Comparison of ENCODE assay signal across 18 cellular contexts in genomic region chr2:178066324-178066723, GRCh38. TPM values are rescaled to one million over a fixed set of nuclear protein-coding genes. Genes with fewer than 3 reads are reported as not detected.
"Had no signal": no experiment of that assay in that cellular context is flagged by ENCODE, and none has a peak within 500 bp of the region (broad histone marks: within the 10 kb centered on the region; RNA-seq: fewer than 3 reads in every experiment).

No MANE protein-coding gene starts in this region.

- DNase-seq: effector memory CD4-positive, alpha-beta T cell; immature natural killer cell; kidney; left cardiac atrium; left ventricle myocardium inferior; lower lobe of right lung; midbrain; right cardiac atrium; stimulated activated CD4-positive, alpha-beta T cell treated with anti-CD3 and anti-CD28 coated beads, Interleukin-2, amount 100 ng/mL, for 48 hours; stomach; substantia nigra; trophoblast cell; uterus had no signal

- H3K4me2 ChIP-seq: smooth muscle cell had no signal

- H3K4me1 Mint-ChIP-seq: immature natural killer cell, memory B cell had no signal

- H3K36me3 Mint-ChIP-seq: immature natural killer cell, memory B cell had no signal

- H3K4me1 ChIP-seq: left ventricle myocardium inferior, lower lobe of right lung, uterus had no signal

- H3K27me3 ChIP-seq: uterus had no signal

- H3K27ac Mint-ChIP-seq: immature natural killer cell, memory B cell, progenitor cell of endocrine pancreas had no signal

- H3K27ac ChIP-seq: left ventricle myocardium inferior, lower lobe of right lung, stomach, thoracic aorta, uterus had no signal

- ATAC-seq: esophagus mucosa, left cardiac atrium, lower lobe of right lung, right cardiac atrium had no signal

- H3K9me3 ChIP-seq: left ventricle myocardium inferior, lower lobe of right lung, stomach, thoracic aorta, uterus had no signal

- H3K4me3 ChIP-seq: left ventricle myocardium inferior, lower lobe of right lung, smooth muscle cell, stomach, thoracic aorta, uterus had no signal

- H3K36me3 ChIP-seq: left ventricle myocardium inferior, lower lobe of right lung, stomach, thoracic aorta, uterus had no signal

- H3K4me3 Mint-ChIP-seq: immature natural killer cell, memory B cell had no signal

- H3K9me3 Mint-ChIP-seq: immature natural killer cell, memory B cell had no signal

RNA-seq across cellular contexts. Expression of gene PDE11A, which starts 6.3 kb away (rescaled TPM):
- total RNA-seq: esophagus mucosa had no signal
- polyA plus RNA-seq: immature natural killer cell, smooth muscle cell had no signal
